Comparison of ENCODE assay signal across 17 cellular contexts in genomic region chr4:119020158-119020557, GRCh38.
A peak's percentile ranks its signal among the peaks of the same experiment; 100 is the strongest.
DNase-seq lines count a peak whose midpoint lies in the region; ATAC-seq and TF ChIP-seq lines count a peak whose summit lies in the region.
"Had no signal": no experiment of that assay in that cellular context is flagged by ENCODE, and none has a peak within 500 bp of the region (broad histone marks: within the 10 kb centered on the region; RNA-seq: fewer than 3 reads in every experiment).

No MANE protein-coding gene starts in this region.

- H3K4me3 ChIP-seq in coronary artery (no peak overlapping the region), heart right ventricle (no peak overlapping the region), gastrocnemius medialis (no peak overlapping the region), upper lobe of right lung (no peak overlapping the region)
- H3K4me3 ChIP-seq: lower lobe of right lung, skin epidermis, upper lobe of left lung had no signal

- TF ChIP-seq CTCF in coronary artery (IDR thresholded peaks at IDR 0.05), result no peak
- no peak for TF ChIP-seq CTCF in heart right ventricle (IDR thresholded peaks at IDR 0.05)
- TF ChIP-seq CTCF in gastrocnemius medialis (IDR thresholded peaks at IDR 0.05 in 4 of 5, conservative IDR thresholded peaks at IDR 0.05 in 1 of 5), result no peak
- TF ChIP-seq CTCF in upper lobe of right lung (IDR thresholded peaks at IDR 0.05), result no peak

- H3K4me1 ChIP-seq in heart right ventricle (peaks cover 0 to 59% (median 29%) of the 10 kb centered on the region in 9 donors), gastrocnemius medialis (peaks cover 23 to 40% of the 10 kb centered on the region in 2 donors), upper lobe of right lung (peaks cover 3% of the 10 kb centered on the region)

- TF ChIP-seq POLR2A in gastrocnemius medialis (IDR thresholded peaks at IDR 0.05), result no peak

- ATAC-seq in heart right ventricle (peak in 7 of 8 donors; percentile 27 to 89 (median 68)), gastrocnemius medialis (no peak), upper lobe of right lung (no peak)
- ATAC-seq: activated CD4-positive, alpha-beta T cell treated with anti-CD3 and anti-CD28 coated beads for 36 hours; lower lobe of right lung; stimulated activated naive CD8-positive, alpha-beta T cell treated with anti-CD3 and anti-CD28 coated beads, Interleukin-15, Interleukin-2, amounts not matched to agents 100 U/mL and 50 U/mL, for 24 hours had no signal

- H3K36me3 ChIP-seq in heart right ventricle (peaks cover 0 to 19% (median 0%) of the 10 kb centered on the region in 9 donors), gastrocnemius medialis (no peaks in the 10 kb centered on the region), upper lobe of right lung (no peaks in the 10 kb centered on the region)
- H3K36me3 ChIP-seq: lower lobe of right lung, upper lobe of left lung had no signal

- 26 to 43% methylated on average over 1 of the region's 1 CpG for WGBS in heart right ventricle, 2 donors

- DNase-seq in EL (peak; percentile 13), coronary artery (ENCODE audit: low spot score) (no peak), heart right ventricle (no peak), gastrocnemius medialis (no peak), DMS 273 treated with DMSO at 0.1 percent for 48 hours (lab: John Stamatoyannopoulos, UW) (no peak), upper lobe of right lung (no peak), pons (ENCODE audit: low spot score) (no peak), activated T-cell treated with anti-CD3 and anti-CD28 coated beads for 4 hours (no peak)
- DNase-seq: activated CD4-positive, alpha-beta T cell treated with anti-CD3 and anti-CD28 coated beads for 36 hours; glutamatergic neuron; KBM-7; lower lobe of right lung; NCI-H1694 treated with DMSO at 0.1 percent for 48 hours; stimulated activated naive CD8-positive, alpha-beta T cell treated with anti-CD3 and anti-CD28 coated beads, Interleukin-15, Interleukin-2, amounts not matched to agents 100 U/mL and 50 U/mL, for 24 hours; upper lobe of left lung had no signal

- peaks cover 0 to 5% (median 0%) of the 10 kb centered on the region in 11 donors for H3K9me3 ChIP-seq in heart right ventricle
- H3K9me3 ChIP-seq in gastrocnemius medialis, result no peaks in the 10 kb centered on the region
- no peaks in the 10 kb centered on the region for H3K9me3 ChIP-seq in upper lobe of right lung
- H3K9me3 ChIP-seq: lower lobe of right lung, upper lobe of left lung had no signal

- intact Hi-C loops in heart right ventricle (cut with DNase I), result no loop called here
- intact Hi-C loops in gastrocnemius medialis (cut with DNase I; ENCODE audit: low total_unique reads), result no loop called here
- intact Hi-C loops in upper lobe of right lung (cut with DNase I), result no loop called here

- in situ Hi-C loops in gastrocnemius medialis (cut with MboI; ENCODE audit: low sequenced_read_pairs in 4 of 4), result no loop called here

- H3K27me3 ChIP-seq in heart right ventricle (no peaks in the 10 kb centered on the region), gastrocnemius medialis (no peaks in the 10 kb centered on the region), upper lobe of right lung (no peaks in the 10 kb centered on the region)
- H3K27me3 ChIP-seq: upper lobe of left lung had no signal

- peak overlapping the region; percentile 50 to 70 for H3K27ac ChIP-seq in coronary artery
- H3K27ac ChIP-seq in heart right ventricle, result peak overlapping the region in 8 of 10 donors; percentile 3 to 76 (median 66)
- H3K27ac ChIP-seq in gastrocnemius medialis, result peak overlapping the region; percentile 38 to 70 (median 58)
- no peak overlapping the region for H3K27ac ChIP-seq in upper lobe of right lung
- H3K27ac ChIP-seq: C4-2B, lower lobe of right lung, skin epidermis, upper lobe of left lung had no signal

Comparison
In these comparisons a context has a peak if more than half of its experiments do, and no peak if none do; other contexts are left out.
1. ATAC-seq: peak in heart right ventricle (7 of 8); none in gastrocnemius medialis (0 of 2) and upper lobe of right lung (single experiment).